In genomic region chr7:38580485-38580884, GRCh38 we compare ENCODE assay signal across 8 cellular contexts. TPM values are rescaled to one million over a fixed set of nuclear protein-coding genes. Genes with fewer than 3 reads are reported as not detected.
"Had no signal": no experiment of that assay in that cellular context is flagged by ENCODE, and none has a peak within 500 bp of the region (broad histone marks: within the 10 kb centered on the region; RNA-seq: fewer than 3 reads in every experiment).

No MANE protein-coding gene starts in this region.

- H3K4me3 ChIP-seq: K562 had no signal

- H3K27ac ChIP-seq: HL-60 had no signal

- ATAC-seq: K562 had no signal

- DNase-seq: IMR-90, KBM-7, KG1 had no signal

- FAIRE-seq: HTR-8/SVneo, K562 had no signal

RNA-seq across cellular contexts. Expression of gene AMPH, which starts 50.7 kb away (rescaled TPM):
- total RNA-seq: HT-29, K562 had no signal
- polyA plus RNA-seq: IgD-negative memory B cell had no signal
